Comparison of ENCODE assay signal across 10 cellular contexts in genomic region chr15:89836255-89837133, GRCh38. TPM values are rescaled to one million over a fixed set of nuclear protein-coding genes. Genes with fewer than 3 reads are reported as not detected.
A peak's percentile ranks its signal among the peaks of the same experiment; 100 is the strongest.
DNase-seq lines count a peak whose midpoint lies in the region; ATAC-seq and TF ChIP-seq lines count a peak whose summit lies in the region.
"Had no signal": no experiment of that assay in that cellular context is flagged by ENCODE, and none has a peak within 500 bp of the region (broad histone marks: within the 10 kb centered on the region; RNA-seq: fewer than 3 reads in every experiment).

No MANE protein-coding gene starts in this region.

- H3K27ac ChIP-seq in cardiac muscle cell (peak overlapping the region; percentile 85), gastrocnemius medialis (peak overlapping the region; percentile 78 to 93 (median 80))

- no peak for TF ChIP-seq CTCF in cardiac muscle cell (IDR thresholded peaks at IDR 0.05; ENCODE audit: low read depth, low read length)
- TF ChIP-seq CTCF in gastrocnemius medialis (IDR thresholded peaks at IDR 0.05 in 4 of 5, conservative IDR thresholded peaks at IDR 0.05 in 1 of 5): no peak

- H3K9me3 Mint-ChIP-seq in activated T-helper 17 cell treated with anti-CD3 and anti-CD28 coated beads, Interleukin-2, amount 50 U/mL, for 72 hours: no peaks in the 10 kb centered on the region
- H3K9me3 Mint-ChIP-seq: T-helper 1 cell treated with Interleukin-12 subunit alpha and Interleukin-12 subunit beta and Interleukin-4 antibody, amounts not matched to agents 30 μg/mL and 1 μg/mL, for 36 hours had no signal

- no peak for TF ChIP-seq POLR2A in gastrocnemius medialis (IDR thresholded peaks at IDR 0.05)

- in situ Hi-C loops in gastrocnemius medialis (cut with MboI; ENCODE audit: low sequenced_read_pairs in 4 of 4): no loop called here

- H3K4me1 Mint-ChIP-seq in activated T-helper 17 cell treated with anti-CD3 and anti-CD28 coated beads, Interleukin-2, amount 50 U/mL, for 72 hours: no peaks in the 10 kb centered on the region

- no peaks in the 10 kb centered on the region for H3K9me3 ChIP-seq in cardiac muscle cell (ENCODE audit: low read depth)
- H3K9me3 ChIP-seq in gastrocnemius medialis: no peaks in the 10 kb centered on the region

- ATAC-seq in activated T-helper 17 cell treated with anti-CD3 and anti-CD28 coated beads, Interleukin-2, amount 50 U/mL, for 72 hours (replicated peaks): no peak
- ATAC-seq in gastrocnemius medialis: peak; percentile 93
- ATAC-seq in HG03439 (IDR thresholded peaks at IDR 0.05; ENCODE audit: unreplicated experiment): no peak

- peak; percentile 88 for DNase-seq in COLO829 (ENCODE audit: low spot score)
- DNase-seq in cardiac muscle cell (ENCODE audit: low read depth in 1 of 2, low spot score in 1 of 2): peak; percentile 28 to 97
- DNase-seq in gastrocnemius medialis: peak; percentile 43 to 67
- no peak for DNase-seq in COR-L47 (lab: John Stamatoyannopoulos, UW)
- DNase-seq in mucosa of gallbladder (ENCODE audit: low spot score): no peak
- DNase-seq in 8988T: no peak
- DNase-seq: effector CD4-positive, alpha-beta T cell had no signal

- H3K27me3 Mint-ChIP-seq in activated T-helper 17 cell treated with anti-CD3 and anti-CD28 coated beads, Interleukin-2, amount 50 U/mL, for 72 hours: no peaks in the 10 kb centered on the region

- peaks cover 53% of the 10 kb centered on the region for H3K36me3 Mint-ChIP-seq in activated T-helper 17 cell treated with anti-CD3 and anti-CD28 coated beads, Interleukin-2, amount 50 U/mL, for 72 hours (ENCODE audit: low read depth)

- H3K4me3 ChIP-seq in cardiac muscle cell: no peak overlapping the region
- peak overlapping the region in 2 of 4 donors; percentile 4 to 24 for H3K4me3 ChIP-seq in gastrocnemius medialis

- H3K4me3 Mint-ChIP-seq in activated T-helper 17 cell treated with anti-CD3 and anti-CD28 coated beads, Interleukin-2, amount 50 U/mL, for 72 hours: no peak overlapping the region
- H3K4me3 Mint-ChIP-seq: T-helper 1 cell treated with Interleukin-12 subunit alpha and Interleukin-12 subunit beta and Interleukin-4 antibody, amounts not matched to agents 30 μg/mL and 1 μg/mL, for 36 hours had no signal

- H3K27me3 ChIP-seq in cardiac muscle cell (no peaks in the 10 kb centered on the region), gastrocnemius medialis (no peaks in the 10 kb centered on the region)

- H3K4me1 ChIP-seq in cardiac muscle cell (ENCODE audit: low read depth) (no peaks in the 10 kb centered on the region), gastrocnemius medialis (peaks cover 20 to 47% of the 10 kb centered on the region in 2 donors)

- H3K36me3 ChIP-seq in cardiac muscle cell (peaks cover 20% of the 10 kb centered on the region), gastrocnemius medialis (peaks cover 0 to 32% of the 10 kb centered on the region in 2 donors)

- peak overlapping the region; percentile 77 for H3K27ac Mint-ChIP-seq in activated T-helper 17 cell treated with anti-CD3 and anti-CD28 coated beads, Interleukin-2, amount 50 U/mL, for 72 hours
- H3K27ac Mint-ChIP-seq: T-helper 1 cell treated with Interleukin-12 subunit alpha and Interleukin-12 subunit beta and Interleukin-4 antibody, amounts not matched to agents 30 μg/mL and 1 μg/mL, for 36 hours had no signal

- intact Hi-C loops in gastrocnemius medialis (cut with DNase I; ENCODE audit: low total_unique reads): loop anchor here (5.0 kb wide), 1 partner anchor 59 kb away; the partner anchor contains the start of gene MESP2

RNA-seq across cellular contexts. Expression of gene ANPEP, which starts 21.8 kb away (rescaled TPM):
- under 1 TPM; 0.19 to 0.45 TPM for total RNA-seq in activated T-helper 17 cell treated with anti-CD3 and anti-CD28 coated beads, Interleukin-2, amount 50 U/mL, for 72 hours
- 0.21 TPM in 1 of 2 replicates, not detected in the other for total RNA-seq in cardiac muscle cell
- polyA plus RNA-seq in cardiac muscle cell: 0.17 and 0.20 TPM in 2 replicates
- 1 to 10 TPM; 3.4 to 7.6 (median 5.1) TPM for total RNA-seq in gastrocnemius medialis
- total RNA-seq in mucosa of gallbladder: 1,600 TPM

RNA-seq across cellular contexts. Expression of gene AP3S2, which starts 57.3 kb away (rescaled TPM):
- total RNA-seq in activated T-helper 17 cell treated with anti-CD3 and anti-CD28 coated beads, Interleukin-2, amount 50 U/mL, for 72 hours: 10 to 100 TPM; 14.0 to 16.0 TPM
- total RNA-seq in cardiac muscle cell (37.9 and 50.2 TPM in 2 replicates), gastrocnemius medialis (10 to 100 TPM; 48.4 to 82.6 (median 71.3) TPM), mucosa of gallbladder (24.9 TPM)
- polyA plus RNA-seq in cardiac muscle cell: 31.0 and 34.6 TPM in 2 replicates

Comparison
In these comparisons a context has a peak if more than half of its experiments do, and no peak if none do; other contexts are left out.
1. DNase-seq: peak in COLO829 (single experiment), cardiac muscle cell (2 of 2) and gastrocnemius medialis (2 of 2); none in COR-L47 (single experiment), mucosa of gallbladder (single experiment) and 8988T (single experiment).
2. ATAC-seq: peak in gastrocnemius medialis (2 of 2); none in activated T-helper 17 cell treated with anti-CD3 and anti-CD28 coated beads, Interleukin-2, amount 50 U/mL, for 72 hours (single experiment) and HG03439 (single experiment).
3. RNA of gene ANPEP, which starts 21.8 kb away (total RNA-seq): 1,600 TPM in mucosa of gallbladder (single experiment); 3.4 to 7.6 TPM in gastrocnemius medialis, 0.19 to 0.45 TPM in activated T-helper 17 cell treated with anti-CD3 and anti-CD28 coated beads, Interleukin-2, amount 50 U/mL, for 72 hours and 0.21 TPM in cardiac muscle cell; every median in the first group is over 100 times any median in the second.